1 cellular context compared by ENCODE assay signal in the genomic region with DNA sequence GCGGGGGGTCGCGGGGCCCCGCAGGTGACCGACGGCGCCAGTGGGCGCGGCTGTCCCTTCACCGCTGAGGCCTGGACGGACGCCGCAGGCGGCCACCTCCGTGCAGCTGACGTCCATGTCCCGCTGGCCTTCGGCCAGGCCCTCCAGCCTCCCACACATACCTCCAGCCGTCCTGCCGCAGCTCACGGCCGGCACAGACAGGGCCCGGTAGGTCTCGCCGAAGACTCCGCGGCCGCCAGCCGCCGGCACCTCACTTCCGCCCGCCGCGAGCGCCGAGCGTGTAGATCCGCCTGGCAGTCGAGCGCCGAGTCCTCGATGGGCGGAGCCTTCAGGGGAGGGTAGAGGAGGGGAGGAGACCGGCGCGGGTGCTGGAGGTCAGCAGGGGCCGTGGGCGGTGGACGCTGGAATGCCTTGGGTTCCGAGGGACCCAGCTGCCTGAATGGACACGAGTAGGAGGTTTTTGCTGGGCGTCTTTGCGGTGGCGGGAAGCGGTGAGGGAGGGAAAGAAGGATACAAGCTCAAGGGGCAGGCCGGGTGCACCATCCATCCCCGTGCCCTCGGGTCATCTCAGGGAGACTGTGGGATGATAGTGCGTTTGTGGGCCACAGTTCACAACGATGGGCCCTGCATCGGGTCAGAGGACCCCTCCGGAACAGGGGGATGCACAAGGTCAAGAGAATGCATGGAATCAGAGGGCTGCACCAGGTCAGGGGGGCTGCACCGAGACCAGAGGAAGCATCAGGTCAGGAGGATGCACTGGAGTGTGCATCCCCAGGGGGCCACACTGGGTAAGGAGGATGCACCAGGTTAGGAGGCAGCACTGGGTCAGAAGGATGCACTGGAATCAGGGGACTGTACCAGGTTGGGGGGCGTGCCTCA.
TF ChIP-seq lines count a peak whose summit lies in the region.

A gene with protein sequence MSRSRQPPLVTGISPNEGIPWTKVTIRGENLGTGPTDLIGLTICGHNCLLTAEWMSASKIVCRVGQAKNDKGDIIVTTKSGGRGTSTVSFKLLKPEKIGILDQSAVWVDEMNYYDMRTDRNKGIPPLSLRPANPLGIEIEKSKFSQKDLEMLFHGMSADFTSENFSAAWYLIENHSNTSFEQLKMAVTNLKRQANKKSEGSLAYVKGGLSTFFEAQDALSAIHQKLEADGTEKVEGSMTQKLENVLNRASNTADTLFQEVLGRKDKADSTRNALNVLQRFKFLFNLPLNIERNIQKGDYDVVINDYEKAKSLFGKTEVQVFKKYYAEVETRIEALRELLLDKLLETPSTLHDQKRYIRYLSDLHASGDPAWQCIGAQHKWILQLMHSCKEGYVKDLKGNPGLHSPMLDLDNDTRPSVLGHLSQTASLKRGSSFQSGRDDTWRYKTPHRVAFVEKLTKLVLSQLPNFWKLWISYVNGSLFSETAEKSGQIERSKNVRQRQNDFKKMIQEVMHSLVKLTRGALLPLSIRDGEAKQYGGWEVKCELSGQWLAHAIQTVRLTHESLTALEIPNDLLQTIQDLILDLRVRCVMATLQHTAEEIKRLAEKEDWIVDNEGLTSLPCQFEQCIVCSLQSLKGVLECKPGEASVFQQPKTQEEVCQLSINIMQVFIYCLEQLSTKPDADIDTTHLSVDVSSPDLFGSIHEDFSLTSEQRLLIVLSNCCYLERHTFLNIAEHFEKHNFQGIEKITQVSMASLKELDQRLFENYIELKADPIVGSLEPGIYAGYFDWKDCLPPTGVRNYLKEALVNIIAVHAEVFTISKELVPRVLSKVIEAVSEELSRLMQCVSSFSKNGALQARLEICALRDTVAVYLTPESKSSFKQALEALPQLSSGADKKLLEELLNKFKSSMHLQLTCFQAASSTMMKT (minus strand): TSS at position 282 of the 879 bp plus-strand sequence. CDS start 55,321 bp downstream, outside the sequence.

TF ChIP-seq in HepG2, 621 proteins besides CTCF, POLR2A, EP300 and RAD21 (continued from another document and continues in another):
- TF ChIP-seq, protein P1, sequence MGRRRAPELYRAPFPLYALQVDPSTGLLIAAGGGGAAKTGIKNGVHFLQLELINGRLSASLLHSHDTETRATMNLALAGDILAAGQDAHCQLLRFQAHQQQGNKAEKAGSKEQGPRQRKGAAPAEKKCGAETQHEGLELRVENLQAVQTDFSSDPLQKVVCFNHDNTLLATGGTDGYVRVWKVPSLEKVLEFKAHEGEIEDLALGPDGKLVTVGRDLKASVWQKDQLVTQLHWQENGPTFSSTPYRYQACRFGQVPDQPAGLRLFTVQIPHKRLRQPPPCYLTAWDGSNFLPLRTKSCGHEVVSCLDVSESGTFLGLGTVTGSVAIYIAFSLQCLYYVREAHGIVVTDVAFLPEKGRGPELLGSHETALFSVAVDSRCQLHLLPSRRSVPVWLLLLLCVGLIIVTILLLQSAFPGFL (CRISPR knock-in tag; IDR thresholded peaks at IDR 0.05) = peak; percentile 49; the same call in 1 of the 2 replicates
- TF ChIP-seq PHF20 (CRISPR knock-in tag; IDR thresholded peaks at IDR 0.05) (peak; percentile 95), LCORL (IDR thresholded peaks at IDR 0.05) (no peak), LCORL (CRISPR knock-in tag; IDR thresholded peaks at IDR 0.05) (peak; percentile 25; the same call in 1 of the 2 replicates), ZNF816 (CRISPR knock-in tag; IDR thresholded peaks at IDR 0.05; ENCODE audit: borderline replicate concordance) (no peak), FOXA1 (IDR thresholded peaks at IDR 0.05) (no peak), FOXA1 (CRISPR knock-in tag; IDR thresholded peaks at IDR 0.05) (peak; percentile 77), KDM5B (CRISPR knock-in tag; IDR thresholded peaks at IDR 0.05; ENCODE audit: borderline replicate concordance) (peak; percentile 98), SP5 (CRISPR knock-in tag; IDR thresholded peaks at IDR 0.05; ENCODE audit: borderline replicate concordance, low read depth) (peak; percentile 87), EED (CRISPR knock-in tag; IDR thresholded peaks at IDR 0.05) (peak; percentile 66; the same call in 1 of the 2 replicates), RCOR2 (CRISPR knock-in tag; IDR thresholded peaks at IDR 0.05) (peak; percentile 44; the same call in 1 of the 2 replicates), SNRNP70 (IDR thresholded peaks at IDR 0.05; ENCODE audit: low read depth, low read length) (no peak), ZNF777 (CRISPR knock-in tag; IDR thresholded peaks at IDR 0.05) (peak; percentile 98), MIER3 (CRISPR knock-in tag; IDR thresholded peaks at IDR 0.05; ENCODE audit: borderline replicate concordance) (peak; percentile 92; the same call in 1 of the 2 replicates), FOSL2 (CRISPR knock-in tag; IDR thresholded peaks at IDR 0.05) (peak; percentile 71), RXRB (CRISPR knock-in tag; IDR thresholded peaks at IDR 0.05; ENCODE audit: borderline replicate concordance) (peak; percentile 86), ZNF33A (CRISPR knock-in tag; IDR thresholded peaks at IDR 0.05; ENCODE audit: borderline replicate concordance) (peak; percentile 79; the same call in 1 of the 2 replicates), NR1H2 (CRISPR knock-in tag; IDR thresholded peaks at IDR 0.05; ENCODE audit: borderline replicate concordance, low read depth) (no peak; the same call in 1 of the 2 replicates), KLF9 (CRISPR knock-in tag; IDR thresholded peaks at IDR 0.05; ENCODE audit: low read depth) (peak; percentile 75; the same call in 1 of the 2 replicates), FOXC1 (CRISPR knock-in tag; IDR thresholded peaks at IDR 0.05; ENCODE audit: borderline replicate concordance) (peak; percentile 98), ISX (CRISPR knock-in tag; conservative IDR thresholded peaks at IDR 0.05) (peak; percentile 88), ZNF124 (CRISPR knock-in tag; IDR thresholded peaks at IDR 0.05) (peak; percentile 72; the same call in 1 of the 2 replicates), CENPT (CRISPR knock-in tag; IDR thresholded peaks at IDR 0.05; ENCODE audit: low read depth) (no peak), ZBTB7A (CRISPR knock-in tag; IDR thresholded peaks at IDR 0.05) (no peak), TARDBP (CRISPR knock-in tag; IDR thresholded peaks at IDR 0.05) (peak; percentile 95), ZNF20 (CRISPR knock-in tag; IDR thresholded peaks at IDR 0.05) (no peak), FOXK1 (CRISPR knock-in tag; IDR thresholded peaks at IDR 0.05; ENCODE audit: borderline replicate concordance, low read depth) (peak; percentile 97), SOX5 (CRISPR knock-in tag; IDR thresholded peaks at IDR 0.05; ENCODE audit: borderline replicate concordance) (peak; percentile 62; the same call in 1 of the 2 replicates), ZNF30 (CRISPR knock-in tag; IDR thresholded peaks at IDR 0.05) (no peak), SMYD3 (CRISPR knock-in tag; IDR thresholded peaks at IDR 0.05) (no peak), ZNF350 (CRISPR knock-in tag; IDR thresholded peaks at IDR 0.05; ENCODE audit: borderline replicate concordance, low read depth) (peak; percentile 93), CBFB (CRISPR knock-in tag; IDR thresholded peaks at IDR 0.05) (peak; percentile 97)
- TF ChIP-seq, protein P2, sequence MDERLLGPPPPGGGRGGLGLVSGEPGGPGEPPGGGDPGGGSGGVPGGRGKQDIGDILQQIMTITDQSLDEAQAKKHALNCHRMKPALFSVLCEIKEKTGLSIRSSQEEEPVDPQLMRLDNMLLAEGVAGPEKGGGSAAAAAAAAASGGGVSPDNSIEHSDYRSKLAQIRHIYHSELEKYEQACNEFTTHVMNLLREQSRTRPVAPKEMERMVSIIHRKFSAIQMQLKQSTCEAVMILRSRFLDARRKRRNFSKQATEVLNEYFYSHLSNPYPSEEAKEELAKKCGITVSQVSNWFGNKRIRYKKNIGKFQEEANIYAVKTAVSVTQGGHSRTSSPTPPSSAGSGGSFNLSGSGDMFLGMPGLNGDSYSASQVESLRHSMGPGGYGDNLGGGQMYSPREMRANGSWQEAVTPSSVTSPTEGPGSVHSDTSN (CRISPR knock-in tag; IDR thresholded peaks at IDR 0.05) = no peak; the same call in 1 of the 2 replicates
- TF ChIP-seq, protein P3, sequence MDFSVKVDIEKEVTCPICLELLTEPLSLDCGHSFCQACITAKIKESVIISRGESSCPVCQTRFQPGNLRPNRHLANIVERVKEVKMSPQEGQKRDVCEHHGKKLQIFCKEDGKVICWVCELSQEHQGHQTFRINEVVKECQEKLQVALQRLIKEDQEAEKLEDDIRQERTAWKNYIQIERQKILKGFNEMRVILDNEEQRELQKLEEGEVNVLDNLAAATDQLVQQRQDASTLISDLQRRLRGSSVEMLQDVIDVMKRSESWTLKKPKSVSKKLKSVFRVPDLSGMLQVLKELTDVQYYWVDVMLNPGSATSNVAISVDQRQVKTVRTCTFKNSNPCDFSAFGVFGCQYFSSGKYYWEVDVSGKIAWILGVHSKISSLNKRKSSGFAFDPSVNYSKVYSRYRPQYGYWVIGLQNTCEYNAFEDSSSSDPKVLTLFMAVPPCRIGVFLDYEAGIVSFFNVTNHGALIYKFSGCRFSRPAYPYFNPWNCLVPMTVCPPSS (IDR thresholded peaks at IDR 0.05) = no peak
- TF ChIP-seq, protein P4, sequence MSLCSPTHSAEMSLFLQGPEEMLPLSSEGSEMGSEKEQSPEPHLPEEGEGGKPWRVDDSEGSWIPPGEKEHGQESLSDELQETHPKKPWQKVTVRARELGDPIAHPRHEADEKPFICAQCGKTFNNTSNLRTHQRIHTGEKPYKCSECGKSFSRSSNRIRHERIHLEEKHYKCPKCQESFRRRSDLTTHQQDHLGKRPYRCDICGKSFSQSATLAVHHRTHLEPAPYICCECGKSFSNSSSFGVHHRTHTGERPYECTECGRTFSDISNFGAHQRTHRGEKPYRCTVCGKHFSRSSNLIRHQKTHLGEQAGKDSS (CRISPR knock-in tag; IDR thresholded peaks at IDR 0.05; ENCODE audit: borderline replicate concordance, low read depth) = peak; percentile 79
- TF ChIP-seq, protein P5, sequence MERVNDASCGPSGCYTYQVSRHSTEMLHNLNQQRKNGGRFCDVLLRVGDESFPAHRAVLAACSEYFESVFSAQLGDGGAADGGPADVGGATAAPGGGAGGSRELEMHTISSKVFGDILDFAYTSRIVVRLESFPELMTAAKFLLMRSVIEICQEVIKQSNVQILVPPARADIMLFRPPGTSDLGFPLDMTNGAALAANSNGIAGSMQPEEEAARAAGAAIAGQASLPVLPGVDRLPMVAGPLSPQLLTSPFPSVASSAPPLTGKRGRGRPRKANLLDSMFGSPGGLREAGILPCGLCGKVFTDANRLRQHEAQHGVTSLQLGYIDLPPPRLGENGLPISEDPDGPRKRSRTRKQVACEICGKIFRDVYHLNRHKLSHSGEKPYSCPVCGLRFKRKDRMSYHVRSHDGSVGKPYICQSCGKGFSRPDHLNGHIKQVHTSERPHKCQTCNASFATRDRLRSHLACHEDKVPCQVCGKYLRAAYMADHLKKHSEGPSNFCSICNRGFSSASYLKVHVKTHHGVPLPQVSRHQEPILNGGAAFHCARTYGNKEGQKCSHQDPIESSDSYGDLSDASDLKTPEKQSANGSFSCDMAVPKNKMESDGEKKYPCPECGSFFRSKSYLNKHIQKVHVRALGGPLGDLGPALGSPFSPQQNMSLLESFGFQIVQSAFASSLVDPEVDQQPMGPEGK (CRISPR knock-in tag; IDR thresholded peaks at IDR 0.05) = peak; percentile 83
- TF ChIP-seq, protein P6, sequence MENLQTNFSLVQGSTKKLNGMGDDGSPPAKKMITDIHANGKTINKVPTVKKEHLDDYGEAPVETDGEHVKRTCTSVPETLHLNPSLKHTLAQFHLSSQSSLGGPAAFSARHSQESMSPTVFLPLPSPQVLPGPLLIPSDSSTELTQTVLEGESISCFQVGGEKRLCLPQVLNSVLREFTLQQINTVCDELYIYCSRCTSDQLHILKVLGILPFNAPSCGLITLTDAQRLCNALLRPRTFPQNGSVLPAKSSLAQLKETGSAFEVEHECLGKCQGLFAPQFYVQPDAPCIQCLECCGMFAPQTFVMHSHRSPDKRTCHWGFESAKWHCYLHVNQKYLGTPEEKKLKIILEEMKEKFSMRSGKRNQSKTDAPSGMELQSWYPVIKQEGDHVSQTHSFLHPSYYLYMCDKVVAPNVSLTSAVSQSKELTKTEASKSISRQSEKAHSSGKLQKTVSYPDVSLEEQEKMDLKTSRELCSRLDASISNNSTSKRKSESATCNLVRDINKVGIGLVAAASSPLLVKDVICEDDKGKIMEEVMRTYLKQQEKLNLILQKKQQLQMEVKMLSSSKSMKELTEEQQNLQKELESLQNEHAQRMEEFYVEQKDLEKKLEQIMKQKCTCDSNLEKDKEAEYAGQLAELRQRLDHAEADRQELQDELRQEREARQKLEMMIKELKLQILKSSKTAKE (CRISPR knock-in tag; IDR thresholded peaks at IDR 0.05; ENCODE audit: borderline replicate concordance) = peak; percentile 82
- TF ChIP-seq, protein P7, sequence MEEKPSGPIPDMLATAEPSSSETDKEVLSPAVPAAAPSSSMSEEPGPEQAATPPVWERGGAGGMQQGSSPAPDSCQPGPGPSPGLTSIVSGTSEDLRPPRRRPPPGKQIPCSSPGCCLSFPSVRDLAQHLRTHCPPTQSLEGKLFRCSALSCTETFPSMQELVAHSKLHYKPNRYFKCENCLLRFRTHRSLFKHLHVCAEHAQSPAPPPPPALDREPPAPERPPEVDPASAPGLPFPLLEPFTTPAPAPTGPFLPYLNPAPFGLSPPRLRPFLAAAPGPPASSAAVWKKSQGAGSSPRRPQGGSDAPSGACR (CRISPR knock-in tag; IDR thresholded peaks at IDR 0.05) = no peak; the same call in none of the 2 replicates
- TF ChIP-seq, protein P8, sequence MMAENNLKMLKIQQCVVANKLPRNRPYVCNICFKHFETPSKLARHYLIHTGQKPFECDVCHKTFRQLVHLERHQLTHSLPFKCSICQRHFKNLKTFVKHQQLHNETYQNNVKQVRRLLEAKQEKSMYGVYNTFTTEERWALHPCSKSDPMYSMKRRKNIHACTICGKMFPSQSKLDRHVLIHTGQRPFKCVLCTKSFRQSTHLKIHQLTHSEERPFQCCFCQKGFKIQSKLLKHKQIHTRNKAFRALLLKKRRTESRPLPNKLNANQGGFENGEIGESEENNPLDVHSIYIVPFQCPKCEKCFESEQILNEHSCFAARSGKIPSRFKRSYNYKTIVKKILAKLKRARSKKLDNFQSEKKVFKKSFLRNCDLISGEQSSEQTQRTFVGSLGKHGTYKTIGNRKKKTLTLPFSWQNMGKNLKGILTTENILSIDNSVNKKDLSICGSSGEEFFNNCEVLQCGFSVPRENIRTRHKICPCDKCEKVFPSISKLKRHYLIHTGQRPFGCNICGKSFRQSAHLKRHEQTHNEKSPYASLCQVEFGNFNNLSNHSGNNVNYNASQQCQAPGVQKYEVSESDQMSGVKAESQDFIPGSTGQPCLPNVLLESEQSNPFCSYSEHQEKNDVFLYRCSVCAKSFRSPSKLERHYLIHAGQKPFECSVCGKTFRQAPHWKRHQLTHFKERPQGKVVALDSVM (CRISPR knock-in tag; IDR thresholded peaks at IDR 0.05) = peak; percentile 59; the same call in 1 of the 2 replicates
